ENCODE assay signal across 1 cellular context in the genomic region with DNA sequence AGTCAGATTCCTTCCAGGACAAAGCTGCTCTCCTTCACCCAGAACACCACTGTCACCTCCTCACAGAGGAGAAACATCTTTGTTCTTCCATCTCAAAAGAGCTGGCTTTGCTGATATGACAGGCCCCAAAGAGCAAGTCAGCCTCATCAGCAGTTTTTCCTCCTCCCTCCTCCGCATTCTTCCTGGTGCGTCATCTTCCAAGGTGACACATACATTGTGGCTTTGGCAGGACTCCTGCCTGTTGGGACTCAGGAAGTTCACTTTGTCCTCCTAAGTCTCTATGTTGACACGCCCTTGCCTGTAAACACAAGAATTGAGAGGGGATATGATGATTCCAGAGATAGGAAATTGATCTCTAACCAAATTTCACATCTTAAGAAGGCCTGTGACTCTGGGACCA.
A peak's percentile ranks its signal among the peaks of the same experiment; 100 is the strongest.
TF ChIP-seq lines count a peak whose summit lies in the region.
"Not testable (repeated sequence)": the region's sequence is repeated elsewhere in the genome, so short reads cannot be mapped to it uniquely, and the experiment has no call there.

No MANE protein-coding gene starts in this region.

TF ChIP-seq in K562, 482 proteins besides CTCF, POLR2A, EP300 and RAD21:
- peak in 1 of 2 experiments; percentile 61; a peak in 1 of 4 replicates for TF ChIP-seq ZNF318 (IDR thresholded peaks at IDR 0.05; ENCODE audit: borderline replicate concordance in 1 of 2, low read depth in 1 of 2)
- peak; percentile 61; the same call in 1 of the 2 replicates for TF ChIP-seq JUND (IDR thresholded peaks at IDR 0.05; ENCODE audit: borderline replicate concordance, low read depth, low read length)
- TF ChIP-seq JUND (tag; IDR thresholded peaks at IDR 0.05; ENCODE audit: borderline replicate concordance, low read depth, low read length): peak; percentile 45; the same call in 1 of the 3 replicates
- peak; percentile 42; the same call in 1 of the 2 replicates for TF ChIP-seq SMARCE1 (IDR thresholded peaks at IDR 0.05)
- 0 out of 2 replicates have a peak, but pooled peaks have one; percentile 28 for TF ChIP-seq SMARCA4 (IDR thresholded peaks at IDR 0.05)
- TF ChIP-seq MAFG (tag; conservative IDR thresholded peaks at IDR 0.05): peak; percentile 92
- peak; percentile 88 for TF ChIP-seq FOSL1 (tag; conservative IDR thresholded peaks at IDR 0.05)
- TF ChIP-seq C11orf30 (IDR thresholded peaks at IDR 0.05; ENCODE audit: low read depth): peak; percentile 92
- peak; percentile 24; the same call in 1 of the 2 replicates for TF ChIP-seq TCF3 (CRISPR knock-in tag; IDR thresholded peaks at IDR 0.05)
- peak; percentile 66 for TF ChIP-seq ARID1B (IDR thresholded peaks at IDR 0.05)
- 0 out of 2 replicates have a peak, but pooled peaks have one; percentile 31 for TF ChIP-seq CREM (IDR thresholded peaks at IDR 0.05; ENCODE audit: low read depth)
- TF ChIP-seq ZEB2 (IDR thresholded peaks at IDR 0.05): 0 out of 2 replicates have a peak, but pooled peaks have one; percentile 37
- TF ChIP-seq MAFK (IDR thresholded peaks at IDR 0.05; ENCODE audit: low read length): peak; percentile 79
- peak; percentile 94 for TF ChIP-seq ZNF316 (IDR thresholded peaks at IDR 0.05)
- peak; percentile 27; the same call in 1 of the 2 replicates for TF ChIP-seq NFE2 (IDR thresholded peaks at IDR 0.05; ENCODE audit: low read depth)
- TF ChIP-seq EGR1 (conservative IDR thresholded peaks at IDR 0.05): peak; percentile 66
- 0 out of 2 replicates have a peak, but pooled peaks have one; percentile 24 for TF ChIP-seq DPF2 (IDR thresholded peaks at IDR 0.05)
- peak; percentile 5; the same call in 1 of the 2 replicates for TF ChIP-seq TAL1 (IDR thresholded peaks at IDR 0.05)
- TF ChIP-seq MAFF (IDR thresholded peaks at IDR 0.05; ENCODE audit: low read length): peak; percentile 32; the same call in 1 of the 2 replicates
- TF ChIP-seq, protein P1, sequence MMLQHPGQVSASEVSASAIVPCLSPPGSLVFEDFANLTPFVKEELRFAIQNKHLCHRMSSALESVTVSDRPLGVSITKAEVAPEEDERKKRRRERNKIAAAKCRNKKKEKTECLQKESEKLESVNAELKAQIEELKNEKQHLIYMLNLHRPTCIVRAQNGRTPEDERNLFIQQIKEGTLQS (IDR thresholded peaks at IDR 0.05): peak; percentile 82
- TF ChIP-seq, protein P1 (CRISPR knock-in tag; conservative IDR thresholded peaks at IDR 0.05): not testable (repeated sequence)
- 0 out of 2 replicates have a peak, but pooled peaks have one; percentile 23 for TF ChIP-seq JUN (IDR thresholded peaks at IDR 0.05; ENCODE audit: borderline replicate concordance, low read depth, low read length)
- not testable (repeated sequence) for TF ChIP-seq JUN (CRISPR knock-in tag; IDR thresholded peaks at IDR 0.05; ENCODE audit: borderline replicate concordance)
- TF ChIP-seq ATF7 (IDR thresholded peaks at IDR 0.05): peak; percentile 28; the same call in 1 of the 2 replicates
- peak; percentile 71; the same call in 1 of the 2 replicates for TF ChIP-seq CTBP1 (IDR thresholded peaks at IDR 0.05; ENCODE audit: borderline replicate concordance)
